In the genomic region with DNA sequence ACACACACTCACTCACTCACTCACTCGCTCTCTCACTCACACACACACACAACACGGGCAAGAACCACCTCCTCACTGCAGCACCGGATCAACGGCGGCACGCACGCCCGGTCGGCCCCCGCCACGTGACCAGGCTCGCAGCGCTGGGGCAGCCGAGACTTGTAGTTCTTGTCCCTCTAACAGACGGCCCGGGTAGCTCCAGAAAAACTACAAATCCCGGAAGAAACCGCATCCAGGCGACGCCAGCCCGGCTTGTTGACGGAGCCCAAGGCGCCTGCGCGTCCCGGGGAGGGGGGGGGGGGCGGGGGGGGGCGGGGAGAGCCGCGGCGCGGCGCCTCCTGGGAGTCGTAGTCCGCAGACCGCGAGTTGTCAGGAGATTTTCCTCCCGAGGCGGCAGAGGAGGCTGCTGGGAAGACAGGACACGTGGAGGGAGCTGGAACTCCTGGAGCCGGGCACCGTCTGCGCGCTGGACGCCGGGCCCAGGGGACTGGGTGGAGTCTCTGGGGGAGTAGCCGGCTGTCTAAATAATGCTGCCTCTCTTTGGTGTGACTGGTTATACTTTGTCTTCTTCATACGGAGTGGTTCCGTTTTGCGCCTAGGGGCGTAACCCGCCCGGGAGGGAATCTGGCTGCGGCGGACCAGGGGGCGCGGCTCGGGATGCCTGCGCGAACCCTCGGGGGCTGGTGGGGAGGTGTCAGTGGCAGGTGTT, we compare ENCODE assay signal across 8 cellular contexts. TPM values are rescaled to one million over a fixed set of nuclear protein-coding genes. Genes with fewer than 3 reads are reported as not detected.
DNase-seq lines count a peak whose midpoint lies in the region; ATAC-seq and TF ChIP-seq lines count a peak whose summit lies in the region.

A gene with protein sequence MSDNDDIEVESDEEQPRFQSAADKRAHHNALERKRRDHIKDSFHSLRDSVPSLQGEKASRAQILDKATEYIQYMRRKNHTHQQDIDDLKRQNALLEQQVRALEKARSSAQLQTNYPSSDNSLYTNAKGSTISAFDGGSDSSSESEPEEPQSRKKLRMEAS (minus strand): TSS at position 77 of the 709 bp plus-strand sequence. CDS start 178 bp downstream, outside the sequence.

- ATAC-seq in GM21717 (IDR thresholded peaks at IDR 0.05; ENCODE audit: unreplicated experiment): peak; percentile 79
- peak; percentile 97 for ATAC-seq in Panc1
- peak; percentile 95 for ATAC-seq in esophagus mucosa

- H3K27me3 ChIP-seq in Panc1 (ENCODE audit: control insufficient read depth, insufficient read depth, low read length) (no peaks in the 10 kb centered on the region), muscle layer of colon (ENCODE audit: control insufficient read depth in 1 of 2, insufficient read depth in 2 of 2, low read length in 2 of 2) (no peaks in the 10 kb centered on the region)

- CTCF ChIA-PET in Panc1 (lab: Charles Lee): interaction anchor here (0.6 kb wide), 2 partner anchors 14 to 122 kb away, joined by 3 to 6 read pairs; no protein-coding TSS in a partner anchor

- H3K4me1 ChIP-seq in Panc1 (ENCODE audit: control insufficient read depth, insufficient read depth, low read length) (peaks cover 6% of the 10 kb centered on the region; the same call in 1 of the 2 replicates), muscle layer of colon (ENCODE audit: insufficient read depth, low read length) (peaks cover 35% of the 10 kb centered on the region)

- TF ChIP-seq CTCF in Panc1 (IDR thresholded peaks at IDR 0.05): no peak

- no peaks in the 10 kb centered on the region for H3K9me3 ChIP-seq in Panc1 (ENCODE audit: control insufficient read depth, insufficient read depth, low read depth, low read length)
- H3K9me3 ChIP-seq in muscle layer of colon (ENCODE audit: low read length): no peaks in the 10 kb centered on the region

- H3K36me3 ChIP-seq in Panc1 (ENCODE audit: control insufficient read depth, insufficient read depth, low read length) (peaks cover 6% of the 10 kb centered on the region), muscle layer of colon (ENCODE audit: insufficient read depth, low read length) (no peaks in the 10 kb centered on the region)

- in situ Hi-C loops in Panc1 (cut with HindIII; ENCODE audit: low pct_unique_long_range_greater_than_20kb, low sequenced_read_pairs): no loop called here

- peak within 1 kb of the TSS; percentile 73 for H3K27ac ChIP-seq in Panc1 (ENCODE audit: low read length)
- peak within 1 kb of the TSS; percentile 94 for H3K27ac ChIP-seq in muscle layer of colon (ENCODE audit: low read depth, low read length)

- intact Hi-C loops in Panc1 (cut with micrococcal nuclease; ENCODE audit: unreplicated experiment): no loop called here

- H3K9ac ChIP-seq in muscle layer of colon (ENCODE audit: low read length): peak within 1 kb of the TSS; percentile 44

- DNase-seq in DMS153 treated with DMSO at 0.1 percent for 48 hours (lab: John Stamatoyannopoulos, UW; ENCODE audit: unreplicated experiment) (peak; percentile 96), KG1 (lab: John Stamatoyannopoulos, UW) (peak; percentile 90), Panc1 (ENCODE audit: low read depth, low spot score) (peak; percentile 69)
- DNase-seq in activated T-cell treated with anti-CD3 and anti-CD28 coated beads, Interleukin-2, amount 50 U/mL, for 48 hours: peak; percentile 97 to 98
- peak; percentile 97 for DNase-seq in stimulated activated CD8-positive, alpha-beta memory T cell treated with anti-CD3 and anti-CD28 coated beads, Interleukin-7, amount 100 ng/mL, for 24 hours (ENCODE audit: low read depth)

- H3K4me3 ChIP-seq in Panc1 (ENCODE audit: low read depth in 2 of 2, low read length in 2 of 2) (peak within 1 kb of the TSS; percentile 77 to 78), muscle layer of colon (ENCODE audit: low read depth in 1 of 2, low read length in 2 of 2) (peak within 1 kb of the TSS; percentile 92 to 94)

- POLR2A ChIA-PET in Panc1 (lab: Charles Lee): interaction anchor here (0.6 kb wide), 1 partner anchor 695 kb away, joined by 8 read pairs; no protein-coding TSS in a partner anchor

- no TSS peak for BruUV-seq in Panc1 (replicated peaks; lab: Mats Ljungman, UMichigan)

RNA-seq across cellular contexts. Expression of the gene that starts here (rescaled TPM):
- 41.4 TPM for total RNA-seq in Panc1 (2021; ENCODE audit: unreplicated experiment)
- polyA plus RNA-seq in Panc1 (2012; ENCODE audit: insufficient read length): 41.3 TPM
- 90.8 TPM for total RNA-seq in esophagus mucosa

Comparison
In these comparisons a context has a peak if more than half of its experiments do, and no peak if none do; other contexts are left out.
1. Peak in every context shown above with its lines: DNase-seq, ATAC-seq, H3K4me3 ChIP-seq and H3K27ac ChIP-seq.